ENCODE assay signal across 23 cellular contexts in the genomic region with DNA sequence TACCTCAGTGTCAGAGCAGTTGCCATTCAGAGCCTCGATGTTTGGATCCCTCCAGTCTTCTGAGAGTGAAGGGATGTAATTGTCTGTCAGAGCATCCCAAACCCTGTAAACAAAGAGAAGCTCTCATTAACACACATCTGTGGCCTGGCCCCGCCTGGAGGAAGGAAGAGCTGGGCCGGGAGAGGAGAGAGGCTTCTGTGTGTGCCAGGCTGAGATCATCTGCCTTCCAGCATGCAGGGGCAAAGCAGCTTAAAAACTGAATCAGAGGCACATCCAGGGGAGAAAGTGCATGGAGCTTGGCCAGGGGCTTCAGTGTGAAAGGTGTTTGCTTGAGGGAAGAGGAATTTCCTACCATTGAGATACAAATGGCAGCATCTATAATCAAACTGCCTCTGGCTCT. TPM values are rescaled to one million over a fixed set of nuclear protein-coding genes. Genes with fewer than 3 reads are reported as not detected.
DNase-seq lines count a peak whose midpoint lies in the region; ATAC-seq, FAIRE-seq and TF ChIP-seq lines count a peak whose summit lies in the region.
"Had no signal": no experiment of that assay in that cellular context is flagged by ENCODE, and none has a peak within 500 bp of the region (broad histone marks: within the 10 kb centered on the region; RNA-seq: fewer than 3 reads in every experiment).

No MANE protein-coding gene starts in this region.

- DNase-seq in ELF-1 (ENCODE audit: low read depth, low spot score) (peak; percentile 22), WTC11 (ENCODE audit: low spot score) (no peak), frontal cortex (ENCODE audit: low spot score in 2 of 2) (peak; percentile 31 to 38), neural crest cell (ENCODE audit: low read depth, low spot score) (peak; percentile 30)
- no peak for DNase-seq in CD8-positive, alpha-beta T cell
- DNase-seq in activated CD4-positive, alpha-beta T cell treated with anti-CD3 and anti-CD28 coated beads, Interleukin-2, amount 10 ng/mL, durations not matched to agents 7 days and 5 days = no peak
- DNase-seq: activated CD4-positive, CD25-positive, alpha-beta regulatory T cell treated with anti-CD3 and anti-CD28 coated beads, Interleukin-2, amount 50 U/mL, for 72 hours; activated CD8-positive, alpha-beta memory T cell treated with anti-CD3 and anti-CD28 coated beads, Interleukin-2, amount 10 ng/mL, durations not matched to agents 7 days and 5 days; activated effector memory CD4-positive, alpha-beta T cell treated with Interleukin-2 at 50 U/mL for 16 hours; amniotic stem cell; COR-L47; GDM1; natural killer cell; NCI-H1436; NCI-H446; stimulated activated CD4-positive, alpha-beta T cell treated with anti-CD3 and anti-CD28 coated beads, Interleukin-15, amount 100 ng/mL, for 24 hours; stimulated activated naive CD4-positive, alpha-beta T cell treated with Interleukin-2 at 50 U/mL for 16 hours had no signal

- H3K27me3 Mint-ChIP-seq in WTC11 (ENCODE audit: low read depth) (no peaks in the 10 kb centered on the region), neural crest cell (ENCODE audit: low read depth) (no peaks in the 10 kb centered on the region)
- H3K27me3 Mint-ChIP-seq in CD8-positive, alpha-beta T cell (ENCODE audit: low read depth) = no peaks in the 10 kb centered on the region
- H3K27me3 Mint-ChIP-seq in activated CD4-positive, alpha-beta T cell treated with anti-CD3 and anti-CD28 coated beads, Interleukin-2, amount 10 ng/mL, durations not matched to agents 7 days and 5 days = no peaks in the 10 kb centered on the region

- H3K36me3 Mint-ChIP-seq in WTC11 (no peaks in the 10 kb centered on the region; the same call in 1 of the 2 replicates), neural crest cell (ENCODE audit: low read depth) (no peaks in the 10 kb centered on the region)
- H3K36me3 Mint-ChIP-seq in CD8-positive, alpha-beta T cell = no peaks in the 10 kb centered on the region
- no peaks in the 10 kb centered on the region for H3K36me3 Mint-ChIP-seq in activated CD4-positive, alpha-beta T cell treated with anti-CD3 and anti-CD28 coated beads, Interleukin-2, amount 10 ng/mL, durations not matched to agents 7 days and 5 days (ENCODE audit: low read depth)
- H3K36me3 Mint-ChIP-seq: activated CD8-positive, alpha-beta memory T cell treated with anti-CD3 and anti-CD28 coated beads, Interleukin-2, amount 10 ng/mL, durations not matched to agents 7 days and 5 days; natural killer cell had no signal

- no peaks in the 10 kb centered on the region for H3K4me1 ChIP-seq in CD8-positive, alpha-beta T cell (ENCODE audit: insufficient read depth, low read length)

- no peak for TF ChIP-seq CTCF in WTC11 (IDR thresholded peaks at IDR 0.05)
- TF ChIP-seq CTCF in neural crest cell (conservative IDR thresholded peaks at IDR 0.05) = no peak
- TF ChIP-seq CTCF in CD8-positive, alpha-beta T cell (IDR thresholded peaks at IDR 0.05) = no peak

- POLR2A ChIA-PET in WTC11 (lab: Charles Lee) = interaction anchor here (0.6 kb wide), 1 partner anchor 427 kb away, joined by 3 read pairs; no protein-coding TSS in a partner anchor
- POLR2A ChIA-PET in CD8-positive, alpha-beta T cell (lab: Charles Lee) = no interaction called here
- POLR2A ChIA-PET in activated CD4-positive, alpha-beta T cell treated with anti-CD3 and anti-CD28 coated beads, Interleukin-2, amount 10 ng/mL, durations not matched to agents 7 days and 5 days (lab: Charles Lee) = no interaction called here

- intact Hi-C loops in CD8-positive, alpha-beta T cell (cut with DNase I, micrococcal nuclease) = no loop called here

- no peaks in the 10 kb centered on the region for H3K36me3 ChIP-seq in CD8-positive, alpha-beta T cell (ENCODE audit: insufficient read depth, low read length)

- ATAC-seq in WTC11 (peak; percentile 83), HG03439 (IDR thresholded peaks at IDR 0.05; ENCODE audit: unreplicated experiment) (no peak), HG03378 (IDR thresholded peaks at IDR 0.05; ENCODE audit: unreplicated experiment) (no peak)
- ATAC-seq in CD8-positive, alpha-beta T cell = no peak
- ATAC-seq: activated CD8-positive, alpha-beta memory T cell treated with anti-CD3 and anti-CD28 coated beads, Interleukin-2, amount 10 ng/mL, durations not matched to agents 7 days and 5 days; esophagus mucosa; natural killer cell had no signal

- H3K9me3 Mint-ChIP-seq in WTC11 (no peaks in the 10 kb centered on the region), neural crest cell (no peaks in the 10 kb centered on the region)
- no peaks in the 10 kb centered on the region for H3K9me3 Mint-ChIP-seq in CD8-positive, alpha-beta T cell
- no peaks in the 10 kb centered on the region for H3K9me3 Mint-ChIP-seq in activated CD4-positive, alpha-beta T cell treated with anti-CD3 and anti-CD28 coated beads, Interleukin-2, amount 10 ng/mL, durations not matched to agents 7 days and 5 days
- H3K9me3 Mint-ChIP-seq: natural killer cell had no signal

- no peak overlapping the region for H3K27ac ChIP-seq in CD8-positive, alpha-beta T cell (ENCODE audit: low read depth, low read length)
- H3K27ac ChIP-seq: coronary artery had no signal

- no peak overlapping the region for H3K4me3 ChIP-seq in CD8-positive, alpha-beta T cell (ENCODE audit: low read depth, low read length)
- H3K4me3 ChIP-seq: coronary artery had no signal

- CTCF ChIA-PET in WTC11 (lab: Charles Lee) = interaction anchor here (0.5 to 1.7 kb wide), 6 partner anchors 25 to 53 kb away, joined by 3 to 9 read pairs (median 4); no protein-coding TSS in a partner anchor
- CTCF ChIA-PET in CD8-positive, alpha-beta T cell (lab: Charles Lee) = no interaction called here
- CTCF ChIA-PET in activated CD4-positive, alpha-beta T cell treated with anti-CD3 and anti-CD28 coated beads, Interleukin-2, amount 10 ng/mL, durations not matched to agents 7 days and 5 days (lab: Charles Lee) = no interaction called here

- no peak overlapping the region for H3K4me3 Mint-ChIP-seq in WTC11
- peak overlapping the region; percentile 31 for H3K4me3 Mint-ChIP-seq in neural crest cell
- H3K4me3 Mint-ChIP-seq in CD8-positive, alpha-beta T cell = no peak overlapping the region
- H3K4me3 Mint-ChIP-seq in activated CD4-positive, alpha-beta T cell treated with anti-CD3 and anti-CD28 coated beads, Interleukin-2, amount 10 ng/mL, durations not matched to agents 7 days and 5 days = no peak overlapping the region
- H3K4me3 Mint-ChIP-seq: activated CD8-positive, alpha-beta memory T cell treated with anti-CD3 and anti-CD28 coated beads, Interleukin-2, amount 10 ng/mL, durations not matched to agents 7 days and 5 days; natural killer cell had no signal

- no peaks in the 10 kb centered on the region for H3K9me3 ChIP-seq in CD8-positive, alpha-beta T cell (ENCODE audit: low read length)

- H3K27ac Mint-ChIP-seq in WTC11 (peak overlapping the region; percentile 75), neural crest cell (ENCODE audit: unreplicated experiment) (peak overlapping the region; percentile 87)
- H3K27ac Mint-ChIP-seq in CD8-positive, alpha-beta T cell = no peak overlapping the region
- no peak overlapping the region for H3K27ac Mint-ChIP-seq in activated CD4-positive, alpha-beta T cell treated with anti-CD3 and anti-CD28 coated beads, Interleukin-2, amount 10 ng/mL, durations not matched to agents 7 days and 5 days
- H3K27ac Mint-ChIP-seq: activated CD8-positive, alpha-beta memory T cell treated with anti-CD3 and anti-CD28 coated beads, Interleukin-2, amount 10 ng/mL, durations not matched to agents 7 days and 5 days; natural killer cell had no signal

- FAIRE-seq in frontal cortex (lab: Jason Lieb, UNC) = peak; percentile 50
- FAIRE-seq: H1, HTR-8/SVneo had no signal

- peaks cover 37% of the 10 kb centered on the region for H3K4me1 Mint-ChIP-seq in WTC11
- H3K4me1 Mint-ChIP-seq in neural crest cell = peaks cover 32% of the 10 kb centered on the region
- H3K4me1 Mint-ChIP-seq in CD8-positive, alpha-beta T cell (ENCODE audit: low read depth) = no peaks in the 10 kb centered on the region
- no peaks in the 10 kb centered on the region for H3K4me1 Mint-ChIP-seq in activated CD4-positive, alpha-beta T cell treated with anti-CD3 and anti-CD28 coated beads, Interleukin-2, amount 10 ng/mL, durations not matched to agents 7 days and 5 days
- H3K4me1 Mint-ChIP-seq: activated CD8-positive, alpha-beta memory T cell treated with anti-CD3 and anti-CD28 coated beads, Interleukin-2, amount 10 ng/mL, durations not matched to agents 7 days and 5 days had no signal

- H3K27me3 ChIP-seq in CD8-positive, alpha-beta T cell (ENCODE audit: insufficient read depth, low read length) = no peaks in the 10 kb centered on the region

TF ChIP-seq in WTC11, 78 proteins besides CTCF, POLR2A, EP300 and RAD21 (continues in another document):
- TF ChIP-seq SOX15 (CRISPR knock-in tag; IDR thresholded peaks at IDR 0.05) = no peak
- TF ChIP-seq ZBTB21 (CRISPR knock-in tag; IDR thresholded peaks at IDR 0.05; ENCODE audit: borderline replicate concordance) = no peak
- TF ChIP-seq ETV6 (CRISPR knock-in tag; IDR thresholded peaks at IDR 0.05) = no peak
- TF ChIP-seq ZNF396 (CRISPR knock-in tag; IDR thresholded peaks at IDR 0.05; ENCODE audit: borderline replicate concordance) = no peak
- no peak for TF ChIP-seq PRRX2 (CRISPR knock-in tag; IDR thresholded peaks at IDR 0.05)
- no peak for TF ChIP-seq OVOL2 (CRISPR knock-in tag; IDR thresholded peaks at IDR 0.05; ENCODE audit: borderline replicate concordance)
- TF ChIP-seq, protein P1, sequence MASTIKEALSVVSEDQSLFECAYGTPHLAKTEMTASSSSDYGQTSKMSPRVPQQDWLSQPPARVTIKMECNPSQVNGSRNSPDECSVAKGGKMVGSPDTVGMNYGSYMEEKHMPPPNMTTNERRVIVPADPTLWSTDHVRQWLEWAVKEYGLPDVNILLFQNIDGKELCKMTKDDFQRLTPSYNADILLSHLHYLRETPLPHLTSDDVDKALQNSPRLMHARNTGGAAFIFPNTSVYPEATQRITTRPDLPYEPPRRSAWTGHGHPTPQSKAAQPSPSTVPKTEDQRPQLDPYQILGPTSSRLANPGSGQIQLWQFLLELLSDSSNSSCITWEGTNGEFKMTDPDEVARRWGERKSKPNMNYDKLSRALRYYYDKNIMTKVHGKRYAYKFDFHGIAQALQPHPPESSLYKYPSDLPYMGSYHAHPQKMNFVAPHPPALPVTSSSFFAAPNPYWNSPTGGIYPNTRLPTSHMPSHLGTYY (CRISPR knock-in tag; IDR thresholded peaks at IDR 0.05) = no peak

RNA-seq across cellular contexts. Expression of gene FEZ1, which starts 14.5 kb away (rescaled TPM):
- 33.2 to 46.1 TPM (median 36.4 TPM) in 3 replicates for total RNA-seq in WTC11 (2021)
- 287 TPM for total RNA-seq in frontal cortex
- total RNA-seq in neural crest cell = 127 and 136 TPM in 2 replicates
- total RNA-seq in CD8-positive, alpha-beta T cell = 1 to 10 TPM; 3.7 to 4.0 TPM
- under 1 TPM; 0.40 TPM for total RNA-seq in activated CD4-positive, alpha-beta T cell treated with anti-CD3 and anti-CD28 coated beads, Interleukin-2, amount 10 ng/mL, durations not matched to agents 7 days and 5 days

Comparison
In these comparisons a context has a peak if more than half of its experiments do, and no peak if none do; other contexts are left out.
1. DNase-seq: peak in ELF-1 (single experiment), frontal cortex (2 of 2) and neural crest cell (single experiment); none in WTC11 (single experiment), CD8-positive, alpha-beta T cell (0 of 7) and activated CD4-positive, alpha-beta T cell treated with anti-CD3 and anti-CD28 coated beads, Interleukin-2, amount 10 ng/mL, durations not matched to agents 7 days and 5 days (single experiment).
2. H3K27ac Mint-ChIP-seq: peak in WTC11 (single experiment) and neural crest cell (single experiment); none in CD8-positive, alpha-beta T cell (single experiment) and activated CD4-positive, alpha-beta T cell treated with anti-CD3 and anti-CD28 coated beads, Interleukin-2, amount 10 ng/mL, durations not matched to agents 7 days and 5 days (single experiment).